ENCODE assay signal across 8 cellular contexts in the genomic region with DNA sequence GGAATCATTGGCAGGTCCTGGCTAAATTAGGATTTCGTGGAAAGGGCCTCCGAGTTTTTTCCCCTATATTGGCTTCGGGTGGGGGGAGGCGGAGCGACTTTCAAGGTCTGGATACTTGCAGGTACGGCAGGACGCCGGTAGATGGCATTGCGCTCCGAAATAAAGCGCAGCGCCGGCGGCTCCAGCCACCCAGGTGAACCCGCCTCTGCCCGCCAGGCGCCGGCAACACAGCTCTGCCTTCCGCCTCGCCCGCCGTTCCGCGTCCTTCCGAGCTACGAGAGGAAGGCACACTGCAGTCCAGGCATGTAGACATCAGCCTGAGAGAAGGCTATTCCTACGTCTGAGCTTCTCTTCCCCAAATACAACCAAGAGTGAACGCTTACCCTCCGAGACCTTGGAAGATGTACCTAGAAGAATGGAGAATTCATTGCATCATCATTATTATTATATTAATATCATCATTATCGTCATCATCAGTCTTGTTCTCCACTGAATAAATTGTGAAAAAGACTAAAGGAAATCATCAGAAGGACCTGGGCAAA.
DNase-seq lines count a peak whose midpoint lies in the region; ATAC-seq and TF ChIP-seq lines count a peak whose summit lies in the region.

No MANE protein-coding gene starts in this region.

- H3K27ac ChIP-seq in colonic mucosa: peak overlapping the region; percentile 78

- intact Hi-C loops in colonic mucosa (cut with DNase I): loop anchor here (2.0 kb wide), 1 partner anchor 513 kb away; the partner anchor contains the start of gene MECOM

- H3K27me3 ChIP-seq in colonic mucosa: no peaks in the 10 kb centered on the region

- TF ChIP-seq CTCF in AG10803 (conservative IDR thresholded peaks at IDR 0.05; ENCODE audit: low read length) (peak; percentile 73), colonic mucosa (IDR thresholded peaks at IDR 0.05) (peak; percentile 70)

- peak overlapping the region; percentile 28 to 72 for H3K9ac ChIP-seq in colonic mucosa (ENCODE audit: low read depth in 2 of 2, low read length in 2 of 2)

- peak; percentile 99 for ATAC-seq in GM19025 (IDR thresholded peaks at IDR 0.05; ENCODE audit: low read depth, unreplicated experiment)
- peak; percentile 100 for ATAC-seq in HG03196 (IDR thresholded peaks at IDR 0.05; ENCODE audit: unreplicated experiment)
- ATAC-seq in activated CD4-positive, CD25-positive, alpha-beta regulatory T cell treated with anti-CD3 and anti-CD28 coated beads, Interleukin-2, amount 50 U/mL, for 24 hours: peak; percentile 87 to 90

- H3K4me1 ChIP-seq in colonic mucosa: no peaks in the 10 kb centered on the region

- no peaks in the 10 kb centered on the region for H3K36me3 ChIP-seq in colonic mucosa

- H3K9me3 ChIP-seq in colonic mucosa: no peaks in the 10 kb centered on the region

- DNase-seq in AG10803 (ENCODE audit: low read depth) (peak; percentile 70), NCI-H2196 treated with DMSO at 0.1 percent for 48 hours (lab: John Stamatoyannopoulos, UW; ENCODE audit: unreplicated experiment) (peak; percentile 87), colonic mucosa (peak; percentile 88), left kidney (ENCODE audit: low read depth, low spot score) (peak; percentile 94)
- peak; percentile 80 for DNase-seq in stimulated activated CD4-positive, alpha-beta T cell treated with anti-CD3 and anti-CD28 coated beads, Interleukin-1b, Interleukin-23, amount 100 ng/mL, for 48 hours

- peak overlapping the region; percentile 49 for H3K4me3 ChIP-seq in AG10803 (ENCODE audit: low read length)
- H3K4me3 ChIP-seq in colonic mucosa: peak overlapping the region; percentile 19

Comparison
In these comparisons a context has a peak if more than half of its experiments do, and no peak if none do; other contexts are left out.
1. Peak in every context shown above with its lines: DNase-seq, ATAC-seq, H3K4me3 ChIP-seq and H3K27ac ChIP-seq.